8 cellular contexts compared by ENCODE assay signal in the genomic region with DNA sequence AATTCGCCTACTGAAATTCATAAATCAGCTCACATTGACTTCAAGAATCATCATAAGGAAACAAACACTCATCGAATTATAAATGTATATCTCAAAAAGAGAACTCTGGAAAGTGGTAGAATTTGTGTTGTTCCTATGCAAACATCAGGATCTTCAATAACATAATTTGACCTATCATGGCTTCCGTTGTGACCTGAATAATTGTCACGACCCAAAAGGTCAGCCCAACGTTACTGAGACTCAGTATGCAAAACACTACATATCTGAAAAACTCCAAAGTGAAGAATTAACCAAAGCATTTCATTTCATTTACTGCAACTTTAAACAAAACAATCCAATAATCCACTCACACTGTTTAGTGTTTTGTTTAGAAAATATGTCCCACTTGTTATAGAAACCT. TPM values are rescaled to one million over a fixed set of nuclear protein-coding genes. Genes with fewer than 3 reads are reported as not detected.
A peak's percentile ranks its signal among the peaks of the same experiment; 100 is the strongest.
DNase-seq lines count a peak whose midpoint lies in the region; ATAC-seq and TF ChIP-seq lines count a peak whose summit lies in the region.

No MANE protein-coding gene starts in this region.

- CTCF ChIA-PET in BJ (lab: Yijun Ruan, JAX) = interaction anchor here (0.6 kb wide), 1 partner anchor 18 kb away, joined by 3 read pairs; no protein-coding TSS in a partner anchor

- H3K9me3 Mint-ChIP-seq in chondrocyte (ENCODE audit: low read depth) = peaks cover 3% of the 10 kb centered on the region
- H3K9me3 Mint-ChIP-seq in natural killer cell treated with Interleukin-12 subunit alpha and Interleukin-12 subunit beta and Interleukin-15 and Interleukin-18, amount 100 ng/mL, for 72 hours = no peaks in the 10 kb centered on the region

- peak overlapping the region; percentile 97 for H3K4me3 Mint-ChIP-seq in chondrocyte (ENCODE audit: unreplicated experiment)
- H3K4me3 Mint-ChIP-seq in natural killer cell treated with Interleukin-12 subunit alpha and Interleukin-12 subunit beta and Interleukin-15 and Interleukin-18, amount 100 ng/mL, for 72 hours = peak overlapping the region; percentile 99

- intact Hi-C loops in lower leg skin (cut with DNase I; ENCODE audit: low total_unique reads) = no loop called here

- H3K4me3 ChIP-seq in BJ (ENCODE audit: low read depth, low read length) (peak overlapping the region; percentile 95), LNCaP clone FGC (ENCODE audit: low read depth, low read length) (peak overlapping the region; percentile 74), lower leg skin (ENCODE audit: low read depth, poor library complexity, severe bottlenecking) (no peak overlapping the region)

- WGBS in lower leg skin, 2 donors = 43 to 57% methylated on average over 5 of the region's 5 CpGs

- no peak for ATAC-seq in natural killer cell treated with Interleukin-12 subunit alpha and Interleukin-12 subunit beta and Interleukin-15 and Interleukin-18, amount 100 ng/mL, for 72 hours

- H3K27me3 ChIP-seq in BJ (ENCODE audit: control insufficient read depth, insufficient read depth, low read length) = no peaks in the 10 kb centered on the region

- no peak for TF ChIP-seq POLR2A in lower leg skin (IDR thresholded peaks at IDR 0.05)

- DNase-seq in BJ (ENCODE audit: low read depth) (no peak), LNCaP clone FGC (ENCODE audit: low read depth) (no peak), chondrocyte (ENCODE audit: low spot score) (no peak), lower leg skin (ENCODE audit: low spot score in 2 of 2) (no peak), GM19238 (ENCODE audit: insufficient read length, low spot score) (no peak), NCI-H1417 treated with DMSO at 0.1 percent for 48 hours (lab: John Stamatoyannopoulos, UW) (no peak), NCI-H187 treated with DMSO at 0.1 percent for 48 hours (lab: John Stamatoyannopoulos, UW) (no peak)
- no peak for DNase-seq in natural killer cell treated with Interleukin-12 subunit alpha and Interleukin-12 subunit beta and Interleukin-15 and Interleukin-18, amount 100 ng/mL, for 72 hours (ENCODE audit: low spot score)

- H3K36me3 Mint-ChIP-seq in chondrocyte (ENCODE audit: low read depth) = no peaks in the 10 kb centered on the region
- peaks cover 10% of the 10 kb centered on the region for H3K36me3 Mint-ChIP-seq in natural killer cell treated with Interleukin-12 subunit alpha and Interleukin-12 subunit beta and Interleukin-15 and Interleukin-18, amount 100 ng/mL, for 72 hours

- H3K36me3 ChIP-seq in BJ (ENCODE audit: control insufficient read depth, insufficient read depth, low read length) = no peaks in the 10 kb centered on the region

- H3K4me1 Mint-ChIP-seq in chondrocyte (ENCODE audit: low read depth) = peaks cover 25% of the 10 kb centered on the region
- peaks cover 24 to 27% of the 10 kb centered on the region in 2 donors for H3K4me1 Mint-ChIP-seq in natural killer cell treated with Interleukin-12 subunit alpha and Interleukin-12 subunit beta and Interleukin-15 and Interleukin-18, amount 100 ng/mL, for 72 hours (ENCODE audit: low read depth in 2 of 2)

- H3K27ac Mint-ChIP-seq in chondrocyte (ENCODE audit: unreplicated experiment) = peak overlapping the region; percentile 99
- peak overlapping the region; percentile 96 to 99 for H3K27ac Mint-ChIP-seq in natural killer cell treated with Interleukin-12 subunit alpha and Interleukin-12 subunit beta and Interleukin-15 and Interleukin-18, amount 100 ng/mL, for 72 hours

- POLR2A ChIA-PET in BJ (lab: Charles Lee) = no interaction called here

- TF ChIP-seq CTCF in BJ (IDR thresholded peaks at IDR 0.05; ENCODE audit: insufficient read depth, low read depth, low read length) (no peak), LNCaP clone FGC (IDR thresholded peaks at IDR 0.05; ENCODE audit: control insufficient read depth, extremely low read depth, insufficient read depth) (no peak), chondrocyte (IDR thresholded peaks at IDR 0.05) (no peak), lower leg skin (IDR thresholded peaks at IDR 0.05) (no peak)

- no peaks in the 10 kb centered on the region for H3K27me3 Mint-ChIP-seq in chondrocyte (ENCODE audit: low read depth)
- H3K27me3 Mint-ChIP-seq in natural killer cell treated with Interleukin-12 subunit alpha and Interleukin-12 subunit beta and Interleukin-15 and Interleukin-18, amount 100 ng/mL, for 72 hours = no peaks in the 10 kb centered on the region

RNA-seq across cellular contexts. Expression of a gene that starts 1.2 kb away (rescaled TPM):
- 6.2 and 10.6 TPM in 2 replicates for polyA plus RNA-seq in BJ (2011; rRNA removed)
- 13.9 and 14.6 TPM in 2 replicates for polyA minus RNA-seq in BJ (2011; rRNA and poly(A)+ RNA removed)
- total RNA-seq in chondrocyte (12.1 to 18.9 TPM (median 13.6 TPM) in 3 replicates), lower leg skin (10 to 100 TPM; 16.8 to 20.2 (median 18.9) TPM)
- total RNA-seq in natural killer cell treated with Interleukin-12 subunit alpha and Interleukin-12 subunit beta and Interleukin-15 and Interleukin-18, amount 100 ng/mL, for 72 hours = 10 to 100 TPM; 31.7 to 39.2 TPM
